8 cellular contexts compared by ENCODE assay signal in genomic region chr1:43171876-43172531, GRCh38. TPM values are rescaled to one million over a fixed set of nuclear protein-coding genes. Genes with fewer than 3 reads are reported as not detected.
DNase-seq lines count a peak whose midpoint lies in the region; ATAC-seq and TF ChIP-seq lines count a peak whose summit lies in the region.

Gene CFAP57, plus strand, starts transcription at chr1:43172330. Its CDS starts 424 bp downstream, at chr1:43172754.
Gene EBNA1BP2, minus strand, starts transcription at chr1:43172290. Its CDS starts 172 bp downstream, at chr1:43172118.

- H3K27ac Mint-ChIP-seq in natural killer cell treated with Interleukin-12 subunit alpha and Interleukin-12 subunit beta and Interleukin-15 and Interleukin-18, amount 100 ng/mL, for 72 hours: peak within 1 kb of the TSS; percentile 89 to 91

- H3K4me3 Mint-ChIP-seq in natural killer cell treated with Interleukin-12 subunit alpha and Interleukin-12 subunit beta and Interleukin-15 and Interleukin-18, amount 100 ng/mL, for 72 hours: peak within 1 kb of the TSS; percentile 100

- no peaks in the 10 kb centered on the region for H3K9me3 Mint-ChIP-seq in natural killer cell treated with Interleukin-12 subunit alpha and Interleukin-12 subunit beta and Interleukin-15 and Interleukin-18, amount 100 ng/mL, for 72 hours

- peaks cover 20 to 23% of the 10 kb centered on the region in 2 donors for H3K4me1 Mint-ChIP-seq in natural killer cell treated with Interleukin-12 subunit alpha and Interleukin-12 subunit beta and Interleukin-15 and Interleukin-18, amount 100 ng/mL, for 72 hours (ENCODE audit: low read depth in 2 of 2)

- no peak for TF ChIP-seq CTCF in fibroblast of the aortic adventitia (IDR thresholded peaks at IDR 0.05; ENCODE audit: insufficient read depth, low read length)

- H3K27me3 Mint-ChIP-seq in natural killer cell treated with Interleukin-12 subunit alpha and Interleukin-12 subunit beta and Interleukin-15 and Interleukin-18, amount 100 ng/mL, for 72 hours: peaks cover 18 to 22% of the 10 kb centered on the region in 2 donors

- peak within 1 kb of the TSS; percentile 98 for H3K4me3 ChIP-seq in fibroblast of the aortic adventitia (ENCODE audit: low read depth, low read length)

- peaks cover 25% of the 10 kb centered on the region for H3K36me3 Mint-ChIP-seq in natural killer cell treated with Interleukin-12 subunit alpha and Interleukin-12 subunit beta and Interleukin-15 and Interleukin-18, amount 100 ng/mL, for 72 hours

- peak; percentile 94 for DNase-seq in EL
- DNase-seq in H4 (ENCODE audit: low spot score): peak; percentile 94
- peak; percentile 91 for DNase-seq in LHCN-M2 (ENCODE audit: low read depth)
- DNase-seq in RKO (ENCODE audit: low spot score): peak; percentile 95
- DNase-seq in activated T-helper 1 cell treated with anti-CD3 and anti-CD28 coated beads, Interleukin-2, amount 50 U/mL, for 16 hours (ENCODE audit: low read depth in 1 of 2, low spot score in 1 of 2): peak; percentile 80 to 85
- peak; percentile 95 for DNase-seq in fibroblast of the aortic adventitia (ENCODE audit: low read depth)
- DNase-seq in natural killer cell treated with Interleukin-12 subunit alpha and Interleukin-12 subunit beta and Interleukin-15 and Interleukin-18, amount 100 ng/mL, for 72 hours (ENCODE audit: low spot score): peak; percentile 92
- DNase-seq in stimulated activated naive CD4-positive, alpha-beta T cell (lab: John Stamatoyannopoulos, UW): peak; percentile 86 to 99 (median 90)

- ATAC-seq in natural killer cell treated with Interleukin-12 subunit alpha and Interleukin-12 subunit beta and Interleukin-15 and Interleukin-18, amount 100 ng/mL, for 72 hours: peak; percentile 90 to 92

RNA-seq across cellular contexts. Expression of gene CFAP57, which starts in this region (rescaled TPM):
- 1.1 and 1.2 TPM in 2 replicates for total RNA-seq in H4 (2014; rRNA removed; shearing (Covaris generic))
- total RNA-seq in LHCN-M2 (2014; rRNA removed) (not detected in 2 replicates), fibroblast of the aortic adventitia (ENCODE audit: low replicate concordance) (0.45 and 0.49 TPM in 2 replicates)
- polyA plus RNA-seq in LHCN-M2 (2012): 0.28 TPM
- total RNA-seq in natural killer cell treated with Interleukin-12 subunit alpha and Interleukin-12 subunit beta and Interleukin-15 and Interleukin-18, amount 100 ng/mL, for 72 hours: under 1 TPM in 1 of 2 donors, not detected in 1; 0.25 TPM

RNA-seq across cellular contexts. Expression of gene EBNA1BP2, which starts in this region (rescaled TPM):
- total RNA-seq in H4 (2014; rRNA removed; shearing (Covaris generic)): 211 and 219 TPM in 2 replicates
- total RNA-seq in LHCN-M2 (2014; rRNA removed) (111 and 122 TPM in 2 replicates), fibroblast of the aortic adventitia (ENCODE audit: low replicate concordance) (59.4 and 65.9 TPM in 2 replicates)
- 108 TPM for polyA plus RNA-seq in LHCN-M2 (2012)
- 100 to 1,000 TPM in 1 of 2 donors, 10 to 100 TPM in 1; 76.4 to 152 TPM for total RNA-seq in natural killer cell treated with Interleukin-12 subunit alpha and Interleukin-12 subunit beta and Interleukin-15 and Interleukin-18, amount 100 ng/mL, for 72 hours

Comparison
In these comparisons a context has a peak if more than half of its experiments do, and no peak if none do; other contexts are left out.
1. Peak in every context shown above with its lines: DNase-seq, ATAC-seq and H3K4me3 ChIP-seq.